ENCODE assay signal across 2 cellular contexts in genomic region chr17:47254403-47254943, GRCh38.
TF ChIP-seq lines count a peak whose summit lies in the region.

No MANE protein-coding gene starts in this region.

TF ChIP-seq in SK-N-SH, 30 proteins besides CTCF, POLR2A, EP300 and RAD21 (continued from another document):
- TF ChIP-seq USF2 (IDR thresholded peaks at IDR 0.05; ENCODE audit: borderline replicate concordance, low read depth, low read length), result no peak
- TF ChIP-seq NFIC (IDR thresholded peaks at IDR 0.05; ENCODE audit: borderline replicate concordance), result no peak
- no peak for TF ChIP-seq FOXM1 (IDR thresholded peaks at IDR 0.05; ENCODE audit: low read depth)
- TF ChIP-seq EZH2phosphoT487 (IDR thresholded peaks at IDR 0.05; ENCODE audit: borderline replicate concordance, low read depth), result no peak
- no peak for TF ChIP-seq FOXJ3 (CRISPR knock-in tag; IDR thresholded peaks at IDR 0.05)
- TF ChIP-seq RFX5 (IDR thresholded peaks at IDR 0.05; ENCODE audit: low read length), result no peak
- TF ChIP-seq TAF1 (IDR thresholded peaks at IDR 0.05; ENCODE audit: borderline replicate concordance, low read depth, low read length), result no peak
- TF ChIP-seq RXRA (IDR thresholded peaks at IDR 0.05; ENCODE audit: borderline replicate concordance, low read depth), result no peak
- TF ChIP-seq MEF2A (IDR thresholded peaks at IDR 0.05; ENCODE audit: borderline replicate concordance, low read depth), result no peak
- no peak for TF ChIP-seq REST (IDR thresholded peaks at IDR 0.05; ENCODE audit: low read depth, low read length)
- TF ChIP-seq IRF3 (IDR thresholded peaks at IDR 0.05; ENCODE audit: low read depth, low read length), result no peak
- no peak for TF ChIP-seq FOSL2 (IDR thresholded peaks at IDR 0.05; ENCODE audit: borderline replicate concordance, low read depth)
- no peak for TF ChIP-seq TEAD4 (IDR thresholded peaks at IDR 0.05; ENCODE audit: borderline replicate concordance, insufficient read depth)
- no peak for TF ChIP-seq ELF1 (IDR thresholded peaks at IDR 0.05)

TF ChIP-seq in SK-N-SH treated with all-trans-retinoic acid at 6 μM for 48 hours, 23 proteins besides CTCF, POLR2A, EP300 and RAD21 (continued from another document):
- no peak for TF ChIP-seq CSRNP3 (CRISPR knock-in tag; IDR thresholded peaks at IDR 0.05)
